ENCODE assay signal across 8 cellular contexts in the genomic region with DNA sequence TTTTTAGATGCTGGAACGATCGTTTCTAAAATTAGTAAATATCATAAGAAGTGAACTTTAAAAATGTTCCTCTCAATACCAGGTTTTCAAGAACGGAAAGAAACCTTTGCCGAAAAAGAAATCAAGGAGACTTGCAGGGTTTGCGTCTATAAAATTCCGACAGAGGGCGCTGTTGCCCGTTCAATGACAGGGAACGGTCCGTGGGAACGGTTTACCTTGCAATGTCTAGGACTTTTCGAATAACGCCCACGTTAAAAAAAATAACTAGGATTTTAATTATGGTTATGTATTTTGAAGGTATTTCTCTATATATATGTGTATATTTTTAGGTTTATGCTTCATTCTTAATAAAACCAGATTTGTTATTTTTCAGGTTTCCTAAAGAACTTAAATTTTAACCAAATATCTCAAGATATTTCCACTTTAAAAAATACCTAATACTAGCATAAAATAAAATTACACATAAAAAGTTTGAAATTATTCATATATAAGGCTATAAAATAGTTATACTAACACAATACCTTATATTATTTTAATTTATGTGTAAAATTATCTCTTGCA. TPM values are rescaled to one million over a fixed set of nuclear protein-coding genes. Genes with fewer than 3 reads are reported as not detected.
DNase-seq lines count a peak whose midpoint lies in the region; ATAC-seq, FAIRE-seq and TF ChIP-seq lines count a peak whose summit lies in the region.

No MANE protein-coding gene starts in this region.

- intact Hi-C loops in CD8-positive, alpha-beta T cell (cut with DNase I, micrococcal nuclease), result loop anchor here (2.0 to 5.0 kb wide), 3 partner anchors 1205 to 1451 kb away; no protein-coding TSS in a partner anchor

- peaks cover 19% of the 10 kb centered on the region for H3K4me1 Mint-ChIP-seq in CD8-positive, alpha-beta T cell (ENCODE audit: low read depth)

- CTCF ChIA-PET in CD8-positive, alpha-beta T cell (lab: Charles Lee), result no interaction called here

- TF ChIP-seq CTCF in CD8-positive, alpha-beta T cell (IDR thresholded peaks at IDR 0.05), result peak; percentile 55

- no peaks in the 10 kb centered on the region for H3K36me3 ChIP-seq in CD8-positive, alpha-beta T cell (ENCODE audit: insufficient read depth, low read length)

- peak; percentile 93 for FAIRE-seq in GM19239 (lab: Jason Lieb, UNC)
- peak; percentile 85 for FAIRE-seq in endometrium (lab: Jason Lieb, UNC)

- no peak overlapping the region for H3K27ac Mint-ChIP-seq in CD8-positive, alpha-beta T cell

- H3K27me3 ChIP-seq in CD8-positive, alpha-beta T cell (ENCODE audit: insufficient read depth, low read length), result peaks cover 9% of the 10 kb centered on the region
- H3K27me3 ChIP-seq in mononuclear cell (ENCODE audit: insufficient read depth, low read length), result peaks cover 67% of the 10 kb centered on the region

- no peaks in the 10 kb centered on the region for H3K9me3 Mint-ChIP-seq in CD8-positive, alpha-beta T cell

- peaks cover 59% of the 10 kb centered on the region for H3K27me3 Mint-ChIP-seq in CD8-positive, alpha-beta T cell (ENCODE audit: low read depth)

- no peaks in the 10 kb centered on the region for H3K4me1 ChIP-seq in CD8-positive, alpha-beta T cell (ENCODE audit: insufficient read depth, low read length)
- no peaks in the 10 kb centered on the region for H3K4me1 ChIP-seq in mononuclear cell (ENCODE audit: insufficient read depth, low read length)

- no peaks in the 10 kb centered on the region for H3K9me3 ChIP-seq in CD8-positive, alpha-beta T cell (ENCODE audit: low read length)
- no peaks in the 10 kb centered on the region for H3K9me3 ChIP-seq in mononuclear cell (ENCODE audit: low read depth, low read length)

- DNase-seq in CD8-positive, alpha-beta T cell, result peak in 6 of 7 experiments; percentile 19 to 53 (median 34)
- DNase-seq in GM19239 (ENCODE audit: insufficient read length, low spot score) (peak; percentile 54), NCI-H446 treated with DMSO at 0.1 percent for 48 hours (lab: John Stamatoyannopoulos, UW) (peak; percentile 2)
- DNase-seq in activated CD4-positive, alpha-beta T cell treated with anti-CD3 and anti-CD28 coated beads, Interleukin-2, amount 50 U/mL, for 48 hours, result peak; percentile 66 to 77
- peak; percentile 9 to 32 for DNase-seq in stimulated activated CD8-positive, alpha-beta memory T cell treated with anti-CD3 and anti-CD28 coated beads, Interleukin-7, amount 100 ng/mL, for 48 hours (ENCODE audit: extremely low read depth in 1 of 2, low read depth in 1 of 2)

- H3K4me3 Mint-ChIP-seq in CD8-positive, alpha-beta T cell, result peak overlapping the region; percentile 82

- peak overlapping the region; percentile 24 for H3K4me3 ChIP-seq in CD8-positive, alpha-beta T cell (ENCODE audit: low read depth, low read length)
- H3K4me3 ChIP-seq in mononuclear cell (ENCODE audit: low read length), result peak overlapping the region; percentile 38

- no peak overlapping the region for H3K27ac ChIP-seq in CD8-positive, alpha-beta T cell (ENCODE audit: low read depth, low read length)

- POLR2A ChIA-PET in CD8-positive, alpha-beta T cell (lab: Charles Lee), result no interaction called here

- H3K36me3 Mint-ChIP-seq in CD8-positive, alpha-beta T cell, result no peaks in the 10 kb centered on the region

- no peak for ATAC-seq in CD8-positive, alpha-beta T cell
- ATAC-seq in HG03354 (IDR thresholded peaks at IDR 0.05; ENCODE audit: poor library complexity, severe bottlenecking, unreplicated experiment), result peak; percentile 80

RNA-seq across cellular contexts. Expression of a gene that starts 2.5 kb away (rescaled TPM):
- total RNA-seq in CD8-positive, alpha-beta T cell, result not detected
- total RNA-seq in mononuclear cell, result not detected

Comparison
In these comparisons a context has a peak if more than half of its experiments do, and no peak if none do; other contexts are left out.
1. DNase-seq: peak in every context shown above with its lines; median percentile 72 in activated CD4-positive, alpha-beta T cell treated with anti-CD3 and anti-CD28 coated beads, Interleukin-2, amount 50 U/mL, for 48 hours; 54 in GM19239; 34 in CD8-positive, alpha-beta T cell; 20 in stimulated activated CD8-positive, alpha-beta memory T cell treated with anti-CD3 and anti-CD28 coated beads, Interleukin-7, amount 100 ng/mL, for 48 hours; 2 in NCI-H446 treated with DMSO at 0.1 percent for 48 hours.